Comparison of ENCODE assay signal across 9 cellular contexts in genomic region chr5:80960531-80961375, GRCh38. TPM values are rescaled to one million over a fixed set of nuclear protein-coding genes. Genes with fewer than 3 reads are reported as not detected.
A peak's percentile ranks its signal among the peaks of the same experiment; 100 is the strongest.
DNase-seq lines count a peak whose midpoint lies in the region; ATAC-seq, FAIRE-seq and TF ChIP-seq lines count a peak whose summit lies in the region.
"Had no signal": no experiment of that assay in that cellular context is flagged by ENCODE, and none has a peak within 500 bp of the region (broad histone marks: within the 10 kb centered on the region; RNA-seq: fewer than 3 reads in every experiment).

No MANE protein-coding gene starts in this region.

- H3K36me3 ChIP-seq in tibial artery: no peaks in the 10 kb centered on the region

- H3K9me3 ChIP-seq in tibial artery: no peaks in the 10 kb centered on the region

- intact Hi-C loops in tibial artery (cut with DNase I; ENCODE audit: low total_unique reads): no loop called here

- DNase-seq in AG10803 (ENCODE audit: low read depth) (no peak), LHCN-M2 (ENCODE audit: low read depth) (peak; percentile 9), glomerular visceral epithelial cell (ENCODE audit: extremely low spot score) (peak; percentile 62), occipital lobe (lab: John Stamatoyannopoulos, UW) (peak; percentile 59), tibial artery (no peak), urothelium cell line (ENCODE audit: low spot score) (no peak)
- DNase-seq in activated effector memory CD4-positive, alpha-beta T cell treated with anti-CD3 and anti-CD28 coated beads, Interleukin-2, amount 50 U/mL, for 16 hours: peak; percentile 79

- no peak for FAIRE-seq in urothelium cell line (lab: Jason Lieb, UNC)
- FAIRE-seq: GM12878 had no signal

- ATAC-seq in GM21515 (IDR thresholded peaks at IDR 0.05; ENCODE audit: unreplicated experiment): no peak
- ATAC-seq: GM12878 had no signal

- no peak for TF ChIP-seq CTCF in AG10803 (conservative IDR thresholded peaks at IDR 0.05; ENCODE audit: low read length)
- no peak for TF ChIP-seq CTCF in tibial artery (IDR thresholded peaks at IDR 0.05)

- peaks cover 0 to 15% (median 9%) of the 10 kb centered on the region in 4 donors for H3K4me1 ChIP-seq in tibial artery

- H3K4me3 ChIP-seq in AG10803 (ENCODE audit: low read length): peak overlapping the region; percentile 32
- peak overlapping the region; percentile 44 to 49 for H3K4me3 ChIP-seq in tibial artery
- H3K4me3 ChIP-seq: GM12878 had no signal

- H3K27ac ChIP-seq in tibial artery: peak overlapping the region; percentile 15 to 52

- H3K27me3 ChIP-seq in tibial artery: peaks cover 0 to 27% of the 10 kb centered on the region in 2 donors

RNA-seq across cellular contexts. Expression of gene RASGRF2, which starts 0.6 kb away (rescaled TPM):
- under 0.01 TPM in 1 of 2 replicates, not detected in the other for total RNA-seq in LHCN-M2 (2014; rRNA removed)
- 0.04 TPM for polyA plus RNA-seq in LHCN-M2 (2012)
- 20.0 TPM for total RNA-seq in occipital lobe

Comparison
In these comparisons a context has a peak if more than half of its experiments do, and no peak if none do; other contexts are left out.
1. DNase-seq: peak in LHCN-M2 (single experiment), activated effector memory CD4-positive, alpha-beta T cell treated with anti-CD3 and anti-CD28 coated beads, Interleukin-2, amount 50 U/mL, for 16 hours (single experiment), glomerular visceral epithelial cell (single experiment) and occipital lobe (single experiment); none in AG10803 (single experiment), tibial artery (0 of 2) and urothelium cell line (single experiment).
2. RNA of gene RASGRF2, which starts 0.6 kb away (total RNA-seq): 20.0 TPM in occipital lobe (single experiment); under 0.01 TPM in LHCN-M2; every median in the first group is over 10 times any median in the second.